In the genomic region with DNA sequence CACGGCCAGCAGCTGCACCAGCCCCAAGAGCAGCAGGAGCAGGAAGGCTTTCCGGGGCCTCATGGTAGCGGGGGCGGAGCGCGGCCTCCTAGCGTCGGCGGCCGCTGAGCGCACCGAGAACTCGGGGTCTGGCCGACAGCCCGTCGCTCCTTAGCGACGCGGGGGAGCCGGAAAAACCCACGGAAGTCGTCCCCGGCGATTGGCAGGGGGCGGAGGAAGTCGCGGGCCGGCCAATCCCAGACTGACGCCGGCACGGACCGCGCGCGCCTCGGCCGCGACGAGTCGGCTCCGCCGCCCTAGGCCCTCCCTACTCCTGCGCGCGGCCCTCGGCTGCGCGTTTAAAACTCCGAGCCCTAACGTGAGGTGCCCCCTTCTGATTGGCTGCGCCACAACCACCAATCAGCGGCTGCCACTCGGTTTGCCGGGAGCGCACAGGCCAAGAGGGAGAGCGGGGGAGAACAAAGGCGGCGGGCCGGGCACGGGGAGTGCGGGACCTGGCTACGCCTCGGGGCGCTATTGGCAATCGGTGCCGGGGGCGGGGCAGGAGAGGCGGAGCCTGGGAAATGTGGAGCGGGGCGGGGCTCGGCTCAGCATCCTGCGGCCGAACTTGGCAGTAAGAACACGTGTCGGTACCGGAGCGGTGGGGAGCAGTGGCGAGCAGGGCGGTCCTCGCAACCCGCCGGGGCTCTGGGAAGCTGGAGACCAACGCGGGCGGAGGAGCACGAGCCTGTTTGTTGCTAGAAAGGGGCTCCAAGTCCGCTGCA, we compare ENCODE assay signal across 8 cellular contexts. TPM values are rescaled to one million over a fixed set of nuclear protein-coding genes. Genes with fewer than 3 reads are reported as not detected.
DNase-seq lines count a peak whose midpoint lies in the region; ATAC-seq and TF ChIP-seq lines count a peak whose summit lies in the region.

A gene with protein sequence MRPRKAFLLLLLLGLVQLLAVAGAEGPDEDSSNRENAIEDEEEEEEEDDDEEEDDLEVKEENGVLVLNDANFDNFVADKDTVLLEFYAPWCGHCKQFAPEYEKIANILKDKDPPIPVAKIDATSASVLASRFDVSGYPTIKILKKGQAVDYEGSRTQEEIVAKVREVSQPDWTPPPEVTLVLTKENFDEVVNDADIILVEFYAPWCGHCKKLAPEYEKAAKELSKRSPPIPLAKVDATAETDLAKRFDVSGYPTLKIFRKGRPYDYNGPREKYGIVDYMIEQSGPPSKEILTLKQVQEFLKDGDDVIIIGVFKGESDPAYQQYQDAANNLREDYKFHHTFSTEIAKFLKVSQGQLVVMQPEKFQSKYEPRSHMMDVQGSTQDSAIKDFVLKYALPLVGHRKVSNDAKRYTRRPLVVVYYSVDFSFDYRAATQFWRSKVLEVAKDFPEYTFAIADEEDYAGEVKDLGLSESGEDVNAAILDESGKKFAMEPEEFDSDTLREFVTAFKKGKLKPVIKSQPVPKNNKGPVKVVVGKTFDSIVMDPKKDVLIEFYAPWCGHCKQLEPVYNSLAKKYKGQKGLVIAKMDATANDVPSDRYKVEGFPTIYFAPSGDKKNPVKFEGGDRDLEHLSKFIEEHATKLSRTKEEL (minus strand): TSS at position 160 of the 764 bp plus-strand sequence. CDS start 97 bp downstream, at position 63.

- DNase-seq in DMS53 (lab: John Stamatoyannopoulos, UW) (peak; percentile 100), PC-3 (peak; percentile 98), activated T-cell treated with anti-CD3 and anti-CD28 coated beads for 48 hours (ENCODE audit: low read depth) (peak; percentile 100), epithelial cell of prostate (ENCODE audit: low read depth, low spot score) (peak; percentile 96), mucosa of descending colon (peak; percentile 99 to 100 (median 100))
- DNase-seq in stimulated activated CD8-positive, alpha-beta memory T cell treated with anti-CD3 and anti-CD28 coated beads, Interleukin-4, amount 100 ng/mL, for 24 hours (ENCODE audit: low read depth): peak; percentile 99

- H4K20me1 ChIP-seq in PC-3 (ENCODE audit: low read length): peaks cover 13% of the 10 kb centered on the region; the same call in 1 of the 2 replicates

- H3K27me3 ChIP-seq in PC-3 (ENCODE audit: low read length): no peaks in the 10 kb centered on the region

- H3K9me3 ChIP-seq in PC-3 (ENCODE audit: low read length) (no peaks in the 10 kb centered on the region), mucosa of descending colon (no peaks in the 10 kb centered on the region)

- TF ChIP-seq CTCF in PC-3 (conservative IDR thresholded peaks at IDR 0.05; ENCODE audit: low read depth, low read length): no peak
- TF ChIP-seq CTCF in mucosa of descending colon (IDR thresholded peaks at IDR 0.05): no peak

- peak within 1 kb of the TSS; percentile 82 for H3K4me3 ChIP-seq in PC-3 (ENCODE audit: low read length)
- H3K4me3 ChIP-seq in mucosa of descending colon: peak within 1 kb of the TSS; percentile 91

- H3F3A ChIP-seq in PC-3 (ENCODE audit: low read length, unreplicated experiment): no peaks in the 10 kb centered on the region

- peak; percentile 4; the same call in 1 of the 2 replicates for TF ChIP-seq EP300 in Ishikawa (IDR thresholded peaks at IDR 0.05; ENCODE audit: borderline replicate concordance)

- H3K4me1 ChIP-seq in PC-3 (ENCODE audit: insufficient read depth, low read length) (peaks cover 12% of the 10 kb centered on the region), mucosa of descending colon (ENCODE audit: low read depth) (peaks cover 10% of the 10 kb centered on the region)

- peak within 1 kb of the TSS; percentile 68 for H2AFZ ChIP-seq in PC-3 (ENCODE audit: low read length)

- TF ChIP-seq RAD21 in Ishikawa (IDR thresholded peaks at IDR 0.05; ENCODE audit: low read depth): no peak

- POLR2A ChIA-PET in PC-3 (lab: Charles Lee; ENCODE audit: unreplicated experiment): interaction anchor here (0.6 to 1.1 kb wide), 3 partner anchors 31 to 41 kb away, joined by 3 to 6 read pairs (median 3); no protein-coding TSS in a partner anchor

- ATAC-seq in GM21576 (IDR thresholded peaks at IDR 0.05; ENCODE audit: unreplicated experiment) (peak; percentile 94), PC-3 (peak; percentile 92), mucosa of descending colon (peak; percentile 94)

- H3K9ac ChIP-seq in PC-3 (ENCODE audit: low read length): peak within 1 kb of the TSS; percentile 98

- intact Hi-C loops in PC-3 (cut with micrococcal nuclease) (loop anchor here (1.0 to 2.0 kb wide), 4 partner anchors 37 to 98 kb away; a partner anchor contains a TSS), mucosa of descending colon (cut with DNase I, micrococcal nuclease) (no loop called here)

- H3K9me2 ChIP-seq in PC-3 (replicated peaks; ENCODE audit: low read length): no peaks in the 10 kb centered on the region

- CTCF ChIA-PET in PC-3 (lab: Charles Lee): interaction anchor here (0.9 kb wide), 1 partner anchor 38 kb away, joined by 9 read pairs; no protein-coding TSS in a partner anchor

- peak within 1 kb of the TSS; percentile 88 for H3K4me2 ChIP-seq in PC-3 (ENCODE audit: low read length)

- no TSS peak for BruUV-seq in PC-3 (replicated peaks; lab: Mats Ljungman, UMichigan)

- peaks cover 44% of the 10 kb centered on the region for H3K79me2 ChIP-seq in PC-3 (ENCODE audit: low read length)

- H3K36me3 ChIP-seq in PC-3 (ENCODE audit: low read depth, low read length) (peaks cover 4% of the 10 kb centered on the region; the same call in 1 of the 2 replicates), mucosa of descending colon (ENCODE audit: low read depth) (no peaks in the 10 kb centered on the region)

- peak within 1 kb of the TSS; percentile 70 for H3K27ac ChIP-seq in PC-3 (ENCODE audit: low read length)
- peak within 1 kb of the TSS; percentile 75 for H3K27ac ChIP-seq in epithelial cell of prostate

TF ChIP-seq in Ishikawa, 13 proteins besides CTCF, POLR2A, EP300 and RAD21:
- TF ChIP-seq TCF12 (IDR thresholded peaks at IDR 0.05; ENCODE audit: low read depth) (peak; percentile 10; the same call in 1 of the 2 replicates), TEAD4 (IDR thresholded peaks at IDR 0.05) (no peak), YY1 (IDR thresholded peaks at IDR 0.05; ENCODE audit: low read depth) (peak; percentile 17; the same call in 1 of the 2 replicates), ZBTB7A (IDR thresholded peaks at IDR 0.05; ENCODE audit: low read depth) (no peak), EGR1 (IDR thresholded peaks at IDR 0.05) (peak; percentile 89), CREB1 (IDR thresholded peaks at IDR 0.05; ENCODE audit: low read depth) (peak; percentile 51; the same call in 1 of the 2 replicates), CEBPB (IDR thresholded peaks at IDR 0.05) (no peak), FOXM1 (IDR thresholded peaks at IDR 0.05; ENCODE audit: borderline replicate concordance, low read depth) (peak; percentile 27; the same call in 1 of the 2 replicates), NFIC (IDR thresholded peaks at IDR 0.05) (peak; percentile 30; the same call in 1 of the 2 replicates), TAF1 (IDR thresholded peaks at IDR 0.05; ENCODE audit: low read depth) (peak; percentile 43)
- TF ChIP-seq, protein P1, sequence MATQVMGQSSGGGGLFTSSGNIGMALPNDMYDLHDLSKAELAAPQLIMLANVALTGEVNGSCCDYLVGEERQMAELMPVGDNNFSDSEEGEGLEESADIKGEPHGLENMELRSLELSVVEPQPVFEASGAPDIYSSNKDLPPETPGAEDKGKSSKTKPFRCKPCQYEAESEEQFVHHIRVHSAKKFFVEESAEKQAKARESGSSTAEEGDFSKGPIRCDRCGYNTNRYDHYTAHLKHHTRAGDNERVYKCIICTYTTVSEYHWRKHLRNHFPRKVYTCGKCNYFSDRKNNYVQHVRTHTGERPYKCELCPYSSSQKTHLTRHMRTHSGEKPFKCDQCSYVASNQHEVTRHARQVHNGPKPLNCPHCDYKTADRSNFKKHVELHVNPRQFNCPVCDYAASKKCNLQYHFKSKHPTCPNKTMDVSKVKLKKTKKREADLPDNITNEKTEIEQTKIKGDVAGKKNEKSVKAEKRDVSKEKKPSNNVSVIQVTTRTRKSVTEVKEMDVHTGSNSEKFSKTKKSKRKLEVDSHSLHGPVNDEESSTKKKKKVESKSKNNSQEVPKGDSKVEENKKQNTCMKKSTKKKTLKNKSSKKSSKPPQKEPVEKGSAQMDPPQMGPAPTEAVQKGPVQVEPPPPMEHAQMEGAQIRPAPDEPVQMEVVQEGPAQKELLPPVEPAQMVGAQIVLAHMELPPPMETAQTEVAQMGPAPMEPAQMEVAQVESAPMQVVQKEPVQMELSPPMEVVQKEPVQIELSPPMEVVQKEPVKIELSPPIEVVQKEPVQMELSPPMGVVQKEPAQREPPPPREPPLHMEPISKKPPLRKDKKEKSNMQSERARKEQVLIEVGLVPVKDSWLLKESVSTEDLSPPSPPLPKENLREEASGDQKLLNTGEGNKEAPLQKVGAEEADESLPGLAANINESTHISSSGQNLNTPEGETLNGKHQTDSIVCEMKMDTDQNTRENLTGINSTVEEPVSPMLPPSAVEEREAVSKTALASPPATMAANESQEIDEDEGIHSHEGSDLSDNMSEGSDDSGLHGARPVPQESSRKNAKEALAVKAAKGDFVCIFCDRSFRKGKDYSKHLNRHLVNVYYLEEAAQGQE (IDR thresholded peaks at IDR 0.05; ENCODE audit: low read depth): no peak
- TF ChIP-seq, protein P2, sequence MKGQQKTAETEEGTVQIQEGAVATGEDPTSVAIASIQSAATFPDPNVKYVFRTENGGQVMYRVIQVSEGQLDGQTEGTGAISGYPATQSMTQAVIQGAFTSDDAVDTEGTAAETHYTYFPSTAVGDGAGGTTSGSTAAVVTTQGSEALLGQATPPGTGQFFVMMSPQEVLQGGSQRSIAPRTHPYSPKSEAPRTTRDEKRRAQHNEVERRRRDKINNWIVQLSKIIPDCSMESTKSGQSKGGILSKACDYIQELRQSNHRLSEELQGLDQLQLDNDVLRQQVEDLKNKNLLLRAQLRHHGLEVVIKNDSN (IDR thresholded peaks at IDR 0.05): peak; percentile 80
- TF ChIP-seq, protein P3, sequence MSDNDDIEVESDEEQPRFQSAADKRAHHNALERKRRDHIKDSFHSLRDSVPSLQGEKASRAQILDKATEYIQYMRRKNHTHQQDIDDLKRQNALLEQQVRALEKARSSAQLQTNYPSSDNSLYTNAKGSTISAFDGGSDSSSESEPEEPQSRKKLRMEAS (IDR thresholded peaks at IDR 0.05): peak; percentile 96

RNA-seq across cellular contexts. Expression of the gene that starts here (rescaled TPM):
- total RNA-seq in PC-3 (2014; rRNA removed) (249 and 253 TPM in 2 replicates), mucosa of descending colon (100 to 1,000 TPM in 2 of 3 donors, 10 to 100 TPM in 1; 78.4 to 211 (median 109) TPM)

Comparison
In these comparisons a context has a peak if more than half of its experiments do, and no peak if none do; other contexts are left out.
1. Peak in every context shown above with its lines: DNase-seq, ATAC-seq, H3K4me3 ChIP-seq and H3K27ac ChIP-seq.